ENCODE assay signal across 9 cellular contexts in the genomic region with DNA sequence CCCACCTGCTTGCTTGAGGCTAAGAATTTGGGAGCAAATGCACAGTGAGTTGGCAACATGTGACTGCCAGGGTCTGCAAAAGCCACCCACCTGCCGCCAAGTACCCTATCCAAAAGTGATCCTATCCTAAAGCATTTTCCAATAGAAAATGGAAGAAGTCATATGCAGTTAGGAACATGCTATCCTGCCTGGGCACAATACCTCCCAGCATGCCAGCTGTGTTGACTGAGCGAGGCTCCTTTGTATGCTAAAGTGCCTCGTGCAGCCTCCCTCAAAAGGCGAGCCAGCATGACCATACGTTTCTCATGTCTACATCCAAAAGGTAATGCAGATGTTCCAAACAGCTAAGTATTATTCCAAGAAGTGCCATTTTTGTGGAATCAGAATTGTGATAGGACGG. TPM values are rescaled to one million over a fixed set of nuclear protein-coding genes. Genes with fewer than 3 reads are reported as not detected.
DNase-seq lines count a peak whose midpoint lies in the region; ATAC-seq, FAIRE-seq and TF ChIP-seq lines count a peak whose summit lies in the region.
"Had no signal": no experiment of that assay in that cellular context is flagged by ENCODE, and none has a peak within 500 bp of the region (broad histone marks: within the 10 kb centered on the region; RNA-seq: fewer than 3 reads in every experiment).

No MANE protein-coding gene starts in this region.

- H3K27me3 Mint-ChIP-seq in astrocyte (ENCODE audit: low read depth, unreplicated experiment): no peaks in the 10 kb centered on the region
- no peaks in the 10 kb centered on the region for H3K27me3 Mint-ChIP-seq in nephron progenitor cell (ENCODE audit: low read depth, poor library complexity)

- H3K4me3 ChIP-seq in ACC112 (ENCODE audit: low read depth, low read length) (no peak overlapping the region; the same call in 1 of the 2 replicates), astrocyte (ENCODE audit: insufficient read depth, low read depth, low read length) (no peak overlapping the region)

- H3K36me3 ChIP-seq in ACC112 (ENCODE audit: insufficient read depth, low read length): no peaks in the 10 kb centered on the region
- H3K36me3 ChIP-seq in astrocyte (ENCODE audit: insufficient read depth, low read length): no peaks in the 10 kb centered on the region

- H3K27me3 ChIP-seq in ACC112 (ENCODE audit: insufficient read depth, low read length) (no peaks in the 10 kb centered on the region), astrocyte (ENCODE audit: insufficient read depth, low read length) (no peaks in the 10 kb centered on the region)

- H3K4me1 ChIP-seq in ACC112 (ENCODE audit: control insufficient read depth, insufficient read depth, low read length, unreplicated experiment) (peaks cover 39% of the 10 kb centered on the region), astrocyte (ENCODE audit: insufficient read depth, low read length) (peaks cover 32% of the 10 kb centered on the region)

- peak overlapping the region; percentile 57 for H3K9ac ChIP-seq in astrocyte (ENCODE audit: low read length)

- H3K4me2 ChIP-seq in astrocyte (ENCODE audit: low read length): peak overlapping the region; percentile 76

- no peak overlapping the region for H2AFZ ChIP-seq in ACC112 (ENCODE audit: low read length, unreplicated experiment)
- no peak overlapping the region for H2AFZ ChIP-seq in astrocyte (ENCODE audit: low read depth, low read length)

- H3K4me1 Mint-ChIP-seq in astrocyte (ENCODE audit: low read depth, unreplicated experiment): peaks cover 32% of the 10 kb centered on the region
- peaks cover 77% of the 10 kb centered on the region for H3K4me1 Mint-ChIP-seq in nephron progenitor cell

- no peak overlapping the region for H3K4me3 Mint-ChIP-seq in astrocyte (ENCODE audit: unreplicated experiment)
- peak overlapping the region; percentile 64 for H3K4me3 Mint-ChIP-seq in nephron progenitor cell

- H3K27ac ChIP-seq in ACC112 (ENCODE audit: low read depth, low read length) (peak overlapping the region; percentile 54; the same call in 1 of the 2 replicates), astrocyte (ENCODE audit: low read depth, low read length) (peak overlapping the region; percentile 93)

- H3K27ac Mint-ChIP-seq in astrocyte (ENCODE audit: unreplicated experiment): peak overlapping the region; percentile 92
- peak overlapping the region; percentile 96 for H3K27ac Mint-ChIP-seq in nephron progenitor cell

- H4K20me1 ChIP-seq in astrocyte (ENCODE audit: insufficient read depth, low read length): no peaks in the 10 kb centered on the region

- no peak for ATAC-seq in GM18502 (IDR thresholded peaks at IDR 0.05; ENCODE audit: poor library complexity, unreplicated experiment)
- no peak for ATAC-seq in GM18870 (IDR thresholded peaks at IDR 0.05; ENCODE audit: unreplicated experiment)
- no peak for ATAC-seq in HG02571 (IDR thresholded peaks at IDR 0.05; ENCODE audit: unreplicated experiment)

- no peaks in the 10 kb centered on the region for H3K9me3 Mint-ChIP-seq in astrocyte (ENCODE audit: unreplicated experiment)
- H3K9me3 Mint-ChIP-seq in nephron progenitor cell: no peaks in the 10 kb centered on the region

- TF ChIP-seq CTCF in astrocyte (IDR thresholded peaks at IDR 0.05; ENCODE audit: insufficient read depth, low read depth, low read length) (no peak), nephron progenitor cell (IDR thresholded peaks at IDR 0.05) (no peak)

- H3K79me2 ChIP-seq in ACC112 (ENCODE audit: control insufficient read depth, insufficient read depth, low read length, unreplicated experiment): no peaks in the 10 kb centered on the region
- peaks cover 6% of the 10 kb centered on the region for H3K79me2 ChIP-seq in astrocyte (ENCODE audit: insufficient read depth, low read length)

- no peak for FAIRE-seq in astrocyte (lab: Jason Lieb, UNC)

- no peaks in the 10 kb centered on the region for H3K9me3 ChIP-seq in astrocyte (ENCODE audit: insufficient read depth, low read depth, low read length)

- DNase-seq in NCI-H1092 treated with DMSO at 0.1 percent for 48 hours (lab: John Stamatoyannopoulos, UW) (peak; percentile 87), astrocyte (ENCODE audit: low read depth) (no peak), nephron progenitor cell (no peak), ureter (ENCODE audit: low spot score) (no peak)
- DNase-seq: T-helper 1 cell had no signal

- H3K36me3 Mint-ChIP-seq in astrocyte (ENCODE audit: low read depth, unreplicated experiment): peaks cover 4% of the 10 kb centered on the region
- peaks cover 4% of the 10 kb centered on the region for H3K36me3 Mint-ChIP-seq in nephron progenitor cell (ENCODE audit: low read depth)

RNA-seq across cellular contexts. Expression of gene TRAF3IP2, which starts 52.7 kb away (rescaled TPM):
- total RNA-seq in astrocyte (17.8 and 19.0 TPM in 2 replicates), ureter (45.3 TPM)
